1 cellular context compared by ENCODE assay signal in the genomic region with DNA sequence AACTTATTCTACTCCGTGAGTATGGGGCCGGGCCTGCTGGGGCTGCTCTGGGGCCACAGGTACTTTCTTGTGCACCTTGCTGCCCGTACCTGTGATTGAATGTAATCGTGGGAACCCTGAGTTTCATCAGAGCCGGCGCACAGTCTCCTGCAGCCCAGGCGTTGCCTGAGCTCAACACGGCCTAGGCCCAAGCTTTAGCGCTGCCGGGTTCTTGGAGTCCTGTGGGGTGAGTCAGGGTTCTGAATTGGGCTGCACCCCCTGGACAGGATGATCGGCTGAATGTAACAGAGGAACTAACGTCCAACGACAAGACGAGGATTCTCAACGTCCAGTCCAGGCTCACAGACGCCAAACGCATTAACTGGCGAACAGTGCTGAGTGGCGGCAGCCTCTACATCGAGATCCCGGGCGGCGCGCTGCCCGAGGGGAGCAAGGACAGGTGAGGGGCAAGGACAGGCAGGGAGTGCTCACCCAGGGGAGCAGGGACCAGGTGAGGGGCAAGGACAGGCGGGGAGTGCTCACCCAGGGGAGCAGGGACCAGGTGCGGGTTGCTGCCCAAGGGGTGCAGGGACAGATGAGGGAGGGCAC.
A peak's percentile ranks its signal among the peaks of the same experiment; 100 is the strongest.
TF ChIP-seq lines count a peak whose summit lies in the region.

No MANE protein-coding gene starts in this region.

TF ChIP-seq in K562, 482 proteins besides CTCF, POLR2A, EP300 and RAD21 (continued from another document):
- no peak for TF ChIP-seq CHD7 (IDR thresholded peaks at IDR 0.05; ENCODE audit: low read depth, low read length)
- no peak for TF ChIP-seq KLF13 (tag; IDR thresholded peaks at IDR 0.05; ENCODE audit: borderline replicate concordance, low read depth)
- 0 out of 4 replicates have a peak, but pooled peaks have one; percentile 12 to 18 for TF ChIP-seq SIN3A (IDR thresholded peaks at IDR 0.05; ENCODE audit: borderline replicate concordance in 2 of 2, control insufficient read depth in 1 of 2, low read depth in 2 of 2, low read length in 2 of 2)
- TF ChIP-seq MBD2 (IDR thresholded peaks at IDR 0.05; ENCODE audit: borderline replicate concordance, low read depth) = no peak
- no peak for TF ChIP-seq CSDE1 (IDR thresholded peaks at IDR 0.05)
- TF ChIP-seq XRCC5 (IDR thresholded peaks at IDR 0.05; ENCODE audit: low read depth, low read length) = no peak
- no peak for TF ChIP-seq FOXJ2 (tag; IDR thresholded peaks at IDR 0.05)
- no peak for TF ChIP-seq ZNF175 (CRISPR knock-in tag; IDR thresholded peaks at IDR 0.05; ENCODE audit: low read depth)
- no peak for TF ChIP-seq BCOR (IDR thresholded peaks at IDR 0.05)
- TF ChIP-seq, protein P1, sequence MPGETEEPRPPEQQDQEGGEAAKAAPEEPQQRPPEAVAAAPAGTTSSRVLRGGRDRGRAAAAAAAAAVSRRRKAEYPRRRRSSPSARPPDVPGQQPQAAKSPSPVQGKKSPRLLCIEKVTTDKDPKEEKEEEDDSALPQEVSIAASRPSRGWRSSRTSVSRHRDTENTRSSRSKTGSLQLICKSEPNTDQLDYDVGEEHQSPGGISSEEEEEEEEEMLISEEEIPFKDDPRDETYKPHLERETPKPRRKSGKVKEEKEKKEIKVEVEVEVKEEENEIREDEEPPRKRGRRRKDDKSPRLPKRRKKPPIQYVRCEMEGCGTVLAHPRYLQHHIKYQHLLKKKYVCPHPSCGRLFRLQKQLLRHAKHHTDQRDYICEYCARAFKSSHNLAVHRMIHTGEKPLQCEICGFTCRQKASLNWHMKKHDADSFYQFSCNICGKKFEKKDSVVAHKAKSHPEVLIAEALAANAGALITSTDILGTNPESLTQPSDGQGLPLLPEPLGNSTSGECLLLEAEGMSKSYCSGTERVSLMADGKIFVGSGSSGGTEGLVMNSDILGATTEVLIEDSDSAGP (CRISPR knock-in tag; IDR thresholded peaks at IDR 0.05) = no peak
- TF ChIP-seq HDAC1 (IDR thresholded peaks at IDR 0.05) = no peak
- TF ChIP-seq SMARCA5 (IDR thresholded peaks at IDR 0.05) = no peak
- TF ChIP-seq RBM22 (IDR thresholded peaks at IDR 0.05; ENCODE audit: low read depth, low read length, poor library complexity, severe bottlenecking) = peak; percentile 38
- no peak for TF ChIP-seq NR2C2 (CRISPR knock-in tag; IDR thresholded peaks at IDR 0.05)
- TF ChIP-seq NR2C2 (tag; IDR thresholded peaks at IDR 0.05) = no peak
- TF ChIP-seq, protein P2, sequence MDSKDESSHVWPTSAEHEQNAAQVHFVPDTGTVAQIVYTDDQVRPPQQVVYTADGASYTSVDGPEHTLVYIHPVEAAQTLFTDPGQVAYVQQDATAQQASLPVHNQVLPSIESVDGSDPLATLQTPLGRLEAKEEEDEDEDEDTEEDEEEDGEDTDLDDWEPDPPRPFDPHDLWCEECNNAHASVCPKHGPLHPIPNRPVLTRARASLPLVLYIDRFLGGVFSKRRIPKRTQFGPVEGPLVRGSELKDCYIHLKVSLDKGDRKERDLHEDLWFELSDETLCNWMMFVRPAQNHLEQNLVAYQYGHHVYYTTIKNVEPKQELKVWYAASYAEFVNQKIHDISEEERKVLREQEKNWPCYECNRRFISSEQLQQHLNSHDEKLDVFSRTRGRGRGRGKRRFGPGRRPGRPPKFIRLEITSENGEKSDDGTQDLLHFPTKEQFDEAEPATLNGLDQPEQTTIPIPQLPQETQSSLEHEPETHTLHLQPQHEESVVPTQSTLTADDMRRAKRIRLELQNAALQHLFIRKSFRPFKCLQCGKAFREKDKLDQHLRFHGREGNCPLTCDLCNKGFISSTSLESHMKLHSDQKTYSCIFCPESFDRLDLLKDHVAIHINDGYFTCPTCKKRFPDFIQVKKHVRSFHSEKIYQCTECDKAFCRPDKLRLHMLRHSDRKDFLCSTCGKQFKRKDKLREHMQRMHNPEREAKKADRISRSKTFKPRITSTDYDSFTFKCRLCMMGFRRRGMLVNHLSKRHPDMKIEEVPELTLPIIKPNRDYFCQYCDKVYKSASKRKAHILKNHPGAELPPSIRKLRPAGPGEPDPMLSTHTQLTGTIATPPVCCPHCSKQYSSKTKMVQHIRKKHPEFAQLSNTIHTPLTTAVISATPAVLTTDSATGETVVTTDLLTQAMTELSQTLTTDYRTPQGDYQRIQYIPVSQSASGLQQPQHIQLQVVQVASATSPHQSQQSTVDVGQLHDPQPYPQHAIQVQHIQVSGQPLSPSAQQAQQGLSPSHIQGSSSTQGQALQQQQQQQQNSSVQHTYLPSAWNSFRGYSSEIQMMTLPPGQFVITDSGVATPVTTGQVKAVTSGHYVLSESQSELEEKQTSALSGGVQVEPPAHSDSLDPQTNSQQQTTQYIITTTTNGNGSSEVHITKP (IDR thresholded peaks at IDR 0.05; ENCODE audit: partially characterized antibody) = no peak
- no peak for TF ChIP-seq SETDB1 (IDR thresholded peaks at IDR 0.05; ENCODE audit: low read length)
- TF ChIP-seq EGR1 (conservative IDR thresholded peaks at IDR 0.05) = no peak
- TF ChIP-seq BMI1 (IDR thresholded peaks at IDR 0.05; ENCODE audit: low read length) = no peak
- TF ChIP-seq KAT8 (IDR thresholded peaks at IDR 0.05; ENCODE audit: low read depth) = no peak
- TF ChIP-seq, protein P3, sequence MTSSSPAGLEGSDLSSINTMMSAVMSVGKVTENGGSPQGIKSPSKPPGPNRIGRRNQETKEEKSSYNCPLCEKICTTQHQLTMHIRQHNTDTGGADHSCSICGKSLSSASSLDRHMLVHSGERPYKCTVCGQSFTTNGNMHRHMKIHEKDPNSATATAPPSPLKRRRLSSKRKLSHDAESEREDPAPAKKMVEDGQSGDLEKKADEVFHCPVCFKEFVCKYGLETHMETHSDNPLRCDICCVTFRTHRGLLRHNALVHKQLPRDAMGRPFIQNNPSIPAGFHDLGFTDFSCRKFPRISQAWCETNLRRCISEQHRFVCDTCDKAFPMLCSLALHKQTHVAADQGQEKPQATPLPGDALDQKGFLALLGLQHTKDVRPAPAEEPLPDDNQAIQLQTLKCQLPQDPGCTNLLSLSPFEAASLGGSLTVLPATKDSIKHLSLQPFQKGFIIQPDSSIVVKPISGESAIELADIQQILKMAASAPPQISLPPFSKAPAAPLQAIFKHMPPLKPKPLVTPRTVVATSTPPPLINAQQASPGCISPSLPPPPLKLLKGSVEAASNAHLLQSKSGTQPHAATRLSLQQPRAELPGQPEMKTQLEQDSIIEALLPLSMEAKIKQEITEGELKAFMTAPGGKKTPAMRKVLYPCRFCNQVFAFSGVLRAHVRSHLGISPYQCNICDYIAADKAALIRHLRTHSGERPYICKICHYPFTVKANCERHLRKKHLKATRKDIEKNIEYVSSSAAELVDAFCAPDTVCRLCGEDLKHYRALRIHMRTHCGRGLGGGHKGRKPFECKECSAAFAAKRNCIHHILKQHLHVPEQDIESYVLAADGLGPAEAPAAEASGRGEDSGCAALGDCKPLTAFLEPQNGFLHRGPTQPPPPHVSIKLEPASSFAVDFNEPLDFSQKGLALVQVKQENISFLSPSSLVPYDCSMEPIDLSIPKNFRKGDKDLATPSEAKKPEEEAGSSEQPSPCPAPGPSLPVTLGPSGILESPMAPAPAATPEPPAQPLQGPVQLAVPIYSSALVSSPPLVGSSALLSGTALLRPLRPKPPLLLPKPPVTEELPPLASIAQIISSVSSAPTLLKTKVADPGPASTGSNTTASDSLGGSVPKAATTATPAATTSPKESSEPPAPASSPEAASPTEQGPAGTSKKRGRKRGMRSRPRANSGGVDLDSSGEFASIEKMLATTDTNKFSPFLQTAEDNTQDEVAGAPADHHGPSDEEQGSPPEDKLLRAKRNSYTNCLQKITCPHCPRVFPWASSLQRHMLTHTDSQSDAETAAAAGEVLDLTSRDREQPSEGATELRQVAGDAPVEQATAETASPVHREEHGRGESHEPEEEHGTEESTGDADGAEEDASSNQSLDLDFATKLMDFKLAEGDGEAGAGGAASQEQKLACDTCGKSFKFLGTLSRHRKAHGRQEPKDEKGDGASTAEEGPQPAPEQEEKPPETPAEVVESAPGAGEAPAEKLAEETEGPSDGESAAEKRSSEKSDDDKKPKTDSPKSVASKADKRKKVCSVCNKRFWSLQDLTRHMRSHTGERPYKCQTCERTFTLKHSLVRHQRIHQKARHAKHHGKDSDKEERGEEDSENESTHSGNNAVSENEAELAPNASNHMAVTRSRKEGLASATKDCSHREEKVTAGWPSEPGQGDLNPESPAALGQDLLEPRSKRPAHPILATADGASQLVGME (CRISPR knock-in tag; IDR thresholded peaks at IDR 0.05) = no peak
- TF ChIP-seq MAZ (CRISPR knock-in tag; conservative IDR thresholded peaks at IDR 0.05 in 1 of 2, IDR thresholded peaks at IDR 0.05 in 1 of 2) = 0 out of 4 replicates have a peak, but pooled peaks of 1 of the 2 experiments have one; percentile 16
- peak; percentile 57 for TF ChIP-seq CCNT2 (IDR thresholded peaks at IDR 0.05; ENCODE audit: borderline replicate concordance, extremely low read depth, insufficient read length, low read depth, low read length)
- TF ChIP-seq HMGN3 (IDR thresholded peaks at IDR 0.05; ENCODE audit: borderline replicate concordance, extremely low read depth, insufficient read length, low read depth, low read length) = peak; percentile 41
- TF ChIP-seq ZNF121 (CRISPR knock-in tag; conservative IDR thresholded peaks at IDR 0.05) = peak; percentile 58; the same call in 1 of the 2 replicates
- TF ChIP-seq ZNF75A (CRISPR knock-in tag; IDR thresholded peaks at IDR 0.05) = no peak
- no peak for TF ChIP-seq BRD9 (IDR thresholded peaks at IDR 0.05; ENCODE audit: low read depth, partially characterized antibody)
- TF ChIP-seq ZNF133 (CRISPR knock-in tag; IDR thresholded peaks at IDR 0.05) = no peak
- no peak for TF ChIP-seq PYGO2 (tag; IDR thresholded peaks at IDR 0.05)
- no peak for TF ChIP-seq TEAD2 (tag; IDR thresholded peaks at IDR 0.05)
